ENCODE assay signal across 1 cellular context in the genomic region with DNA sequence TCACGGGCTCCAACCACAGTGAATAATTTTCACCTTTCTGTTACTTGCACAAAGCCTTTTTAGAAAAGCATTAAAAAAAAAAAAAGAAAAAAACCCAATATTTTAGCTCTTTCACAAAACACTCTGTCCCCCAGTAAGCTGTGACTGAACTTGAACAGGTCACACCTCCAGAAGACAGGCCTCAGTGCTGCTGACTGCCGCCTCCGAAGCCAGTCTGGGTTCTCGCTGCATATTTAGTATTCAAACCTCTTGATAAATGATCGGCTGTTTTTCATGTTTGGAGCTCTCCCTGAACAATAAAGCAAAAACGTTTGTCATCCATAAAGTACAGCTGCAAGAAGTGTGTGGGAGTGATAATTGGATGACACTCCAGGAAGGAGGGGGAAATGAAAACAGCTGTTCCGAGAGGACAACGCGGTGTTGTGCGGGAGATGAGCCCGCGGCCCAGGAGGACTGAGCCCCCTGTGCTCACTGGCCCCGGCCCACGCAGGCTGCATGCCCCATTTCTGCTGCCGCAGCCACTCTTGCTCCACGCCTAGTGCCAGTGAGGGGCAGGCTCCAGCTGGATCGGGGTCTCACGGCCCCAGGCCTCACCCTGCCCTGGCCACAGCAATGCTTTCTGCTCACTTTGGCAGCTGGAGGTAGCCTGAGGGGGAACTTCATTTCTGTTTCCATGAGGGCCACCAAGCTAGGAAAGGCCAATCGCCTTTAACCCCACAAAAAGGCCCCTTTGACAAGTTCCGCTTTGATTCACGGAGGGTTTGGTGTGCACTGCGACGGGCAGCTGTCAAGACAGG.
TF ChIP-seq lines count a peak whose summit lies in the region.

No MANE protein-coding gene starts in this region.

TF ChIP-seq in GM23338, 12 proteins besides CTCF, POLR2A, EP300 and RAD21 (continued from another document):
- TF ChIP-seq STAT1 (IDR thresholded peaks at IDR 0.05; ENCODE audit: unreplicated experiment): no peak
- TF ChIP-seq NANOG (IDR thresholded peaks at IDR 0.05; ENCODE audit: borderline replicate concordance): no peak
- TF ChIP-seq EZH2phosphoT487 (IDR thresholded peaks at IDR 0.05; ENCODE audit: unreplicated experiment): no peak
- no peak for TF ChIP-seq JUNB (IDR thresholded peaks at IDR 0.05; ENCODE audit: unreplicated experiment)
- TF ChIP-seq, protein P1, sequence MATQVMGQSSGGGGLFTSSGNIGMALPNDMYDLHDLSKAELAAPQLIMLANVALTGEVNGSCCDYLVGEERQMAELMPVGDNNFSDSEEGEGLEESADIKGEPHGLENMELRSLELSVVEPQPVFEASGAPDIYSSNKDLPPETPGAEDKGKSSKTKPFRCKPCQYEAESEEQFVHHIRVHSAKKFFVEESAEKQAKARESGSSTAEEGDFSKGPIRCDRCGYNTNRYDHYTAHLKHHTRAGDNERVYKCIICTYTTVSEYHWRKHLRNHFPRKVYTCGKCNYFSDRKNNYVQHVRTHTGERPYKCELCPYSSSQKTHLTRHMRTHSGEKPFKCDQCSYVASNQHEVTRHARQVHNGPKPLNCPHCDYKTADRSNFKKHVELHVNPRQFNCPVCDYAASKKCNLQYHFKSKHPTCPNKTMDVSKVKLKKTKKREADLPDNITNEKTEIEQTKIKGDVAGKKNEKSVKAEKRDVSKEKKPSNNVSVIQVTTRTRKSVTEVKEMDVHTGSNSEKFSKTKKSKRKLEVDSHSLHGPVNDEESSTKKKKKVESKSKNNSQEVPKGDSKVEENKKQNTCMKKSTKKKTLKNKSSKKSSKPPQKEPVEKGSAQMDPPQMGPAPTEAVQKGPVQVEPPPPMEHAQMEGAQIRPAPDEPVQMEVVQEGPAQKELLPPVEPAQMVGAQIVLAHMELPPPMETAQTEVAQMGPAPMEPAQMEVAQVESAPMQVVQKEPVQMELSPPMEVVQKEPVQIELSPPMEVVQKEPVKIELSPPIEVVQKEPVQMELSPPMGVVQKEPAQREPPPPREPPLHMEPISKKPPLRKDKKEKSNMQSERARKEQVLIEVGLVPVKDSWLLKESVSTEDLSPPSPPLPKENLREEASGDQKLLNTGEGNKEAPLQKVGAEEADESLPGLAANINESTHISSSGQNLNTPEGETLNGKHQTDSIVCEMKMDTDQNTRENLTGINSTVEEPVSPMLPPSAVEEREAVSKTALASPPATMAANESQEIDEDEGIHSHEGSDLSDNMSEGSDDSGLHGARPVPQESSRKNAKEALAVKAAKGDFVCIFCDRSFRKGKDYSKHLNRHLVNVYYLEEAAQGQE (IDR thresholded peaks at IDR 0.05; ENCODE audit: unreplicated experiment): no peak
- TF ChIP-seq ZNF114 (CRISPR knock-in tag; IDR thresholded peaks at IDR 0.05): no peak
- TF ChIP-seq POLR2AphosphoS5 (IDR thresholded peaks at IDR 0.05; ENCODE audit: low read depth): no peak
- TF ChIP-seq ZNF331 (CRISPR knock-in tag; IDR thresholded peaks at IDR 0.05; ENCODE audit: low read depth): no peak
- no peak for TF ChIP-seq EZH2 (IDR thresholded peaks at IDR 0.05; ENCODE audit: low read depth, unreplicated experiment)
- TF ChIP-seq, protein P2, sequence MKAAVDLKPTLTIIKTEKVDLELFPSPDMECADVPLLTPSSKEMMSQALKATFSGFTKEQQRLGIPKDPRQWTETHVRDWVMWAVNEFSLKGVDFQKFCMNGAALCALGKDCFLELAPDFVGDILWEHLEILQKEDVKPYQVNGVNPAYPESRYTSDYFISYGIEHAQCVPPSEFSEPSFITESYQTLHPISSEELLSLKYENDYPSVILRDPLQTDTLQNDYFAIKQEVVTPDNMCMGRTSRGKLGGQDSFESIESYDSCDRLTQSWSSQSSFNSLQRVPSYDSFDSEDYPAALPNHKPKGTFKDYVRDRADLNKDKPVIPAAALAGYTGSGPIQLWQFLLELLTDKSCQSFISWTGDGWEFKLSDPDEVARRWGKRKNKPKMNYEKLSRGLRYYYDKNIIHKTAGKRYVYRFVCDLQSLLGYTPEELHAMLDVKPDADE (IDR thresholded peaks at IDR 0.05): no peak
TF ChIP-seq in GM23338: peak in this region for 0.
